1 cellular context compared by ENCODE assay signal in the genomic region with DNA sequence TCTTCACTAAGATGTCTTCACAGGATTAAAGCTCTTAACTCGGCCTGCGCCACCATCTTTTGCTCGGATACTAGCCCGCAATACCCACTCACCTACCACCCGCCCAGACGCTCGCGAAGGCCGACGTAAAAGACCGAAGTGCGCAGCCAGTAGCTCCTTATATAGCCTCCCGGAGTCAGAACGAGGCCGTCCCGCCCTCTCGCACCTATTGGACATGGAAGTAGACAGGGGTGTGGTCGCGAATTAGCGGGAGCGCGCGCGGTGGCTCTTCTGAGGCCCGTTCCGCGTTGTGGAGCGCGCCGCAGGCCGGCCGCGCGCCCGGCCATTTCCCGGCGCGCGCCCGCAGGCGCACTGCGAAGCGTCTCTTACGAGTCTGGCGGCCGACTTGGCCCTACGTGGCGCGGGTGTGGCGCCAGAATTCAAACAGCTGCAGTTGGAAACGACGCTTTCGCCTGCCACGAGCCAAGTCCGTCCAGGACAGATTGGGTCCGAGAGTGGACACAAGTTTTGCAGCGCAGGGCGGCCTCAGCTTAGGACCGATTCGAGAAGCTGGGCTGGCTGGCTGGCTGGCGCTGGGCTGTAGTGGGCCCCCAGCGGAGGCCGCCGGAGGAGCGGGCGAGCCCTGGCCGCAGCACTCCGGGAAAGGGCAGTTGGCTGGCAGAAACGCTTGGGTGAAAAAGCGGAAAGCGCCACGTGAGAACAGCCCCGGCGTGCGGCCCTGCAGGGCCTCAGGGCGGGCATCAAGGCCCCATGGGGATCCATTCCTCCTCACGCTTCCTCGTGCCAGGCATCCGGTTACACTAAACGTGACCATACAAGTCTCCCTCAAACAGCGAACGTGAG.
A peak's percentile ranks its signal among the peaks of the same experiment; 100 is the strongest.
TF ChIP-seq lines count a peak whose summit lies in the region.

No MANE protein-coding gene starts in this region.

TF ChIP-seq in SK-N-SH treated with all-trans-retinoic acid at 6 μM for 48 hours, 23 proteins besides CTCF, POLR2A, EP300 and RAD21 (continued from another document):
- TF ChIP-seq, protein P1, sequence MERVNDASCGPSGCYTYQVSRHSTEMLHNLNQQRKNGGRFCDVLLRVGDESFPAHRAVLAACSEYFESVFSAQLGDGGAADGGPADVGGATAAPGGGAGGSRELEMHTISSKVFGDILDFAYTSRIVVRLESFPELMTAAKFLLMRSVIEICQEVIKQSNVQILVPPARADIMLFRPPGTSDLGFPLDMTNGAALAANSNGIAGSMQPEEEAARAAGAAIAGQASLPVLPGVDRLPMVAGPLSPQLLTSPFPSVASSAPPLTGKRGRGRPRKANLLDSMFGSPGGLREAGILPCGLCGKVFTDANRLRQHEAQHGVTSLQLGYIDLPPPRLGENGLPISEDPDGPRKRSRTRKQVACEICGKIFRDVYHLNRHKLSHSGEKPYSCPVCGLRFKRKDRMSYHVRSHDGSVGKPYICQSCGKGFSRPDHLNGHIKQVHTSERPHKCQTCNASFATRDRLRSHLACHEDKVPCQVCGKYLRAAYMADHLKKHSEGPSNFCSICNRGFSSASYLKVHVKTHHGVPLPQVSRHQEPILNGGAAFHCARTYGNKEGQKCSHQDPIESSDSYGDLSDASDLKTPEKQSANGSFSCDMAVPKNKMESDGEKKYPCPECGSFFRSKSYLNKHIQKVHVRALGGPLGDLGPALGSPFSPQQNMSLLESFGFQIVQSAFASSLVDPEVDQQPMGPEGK (CRISPR knock-in tag; IDR thresholded peaks at IDR 0.05; ENCODE audit: borderline replicate concordance) = 0 out of 2 replicates have a peak, but pooled peaks have one; percentile 58
- TF ChIP-seq ESRRG (CRISPR knock-in tag; IDR thresholded peaks at IDR 0.05) = peak; percentile 75; the same call in 1 of the 2 replicates
- 0 out of 2 replicates have a peak, but pooled peaks have one; percentile 57 for TF ChIP-seq CREB5 (CRISPR knock-in tag; IDR thresholded peaks at IDR 0.05; ENCODE audit: low read depth)
- 0 out of 2 replicates have a peak, but pooled peaks have one; percentile 22 for TF ChIP-seq PPARA (CRISPR knock-in tag; IDR thresholded peaks at IDR 0.05; ENCODE audit: borderline replicate concordance)
- peak; percentile 17; the same call in 1 of the 2 replicates for TF ChIP-seq SNAI2 (CRISPR knock-in tag; IDR thresholded peaks at IDR 0.05)
